21 cellular contexts compared by ENCODE assay signal in the genomic region with DNA sequence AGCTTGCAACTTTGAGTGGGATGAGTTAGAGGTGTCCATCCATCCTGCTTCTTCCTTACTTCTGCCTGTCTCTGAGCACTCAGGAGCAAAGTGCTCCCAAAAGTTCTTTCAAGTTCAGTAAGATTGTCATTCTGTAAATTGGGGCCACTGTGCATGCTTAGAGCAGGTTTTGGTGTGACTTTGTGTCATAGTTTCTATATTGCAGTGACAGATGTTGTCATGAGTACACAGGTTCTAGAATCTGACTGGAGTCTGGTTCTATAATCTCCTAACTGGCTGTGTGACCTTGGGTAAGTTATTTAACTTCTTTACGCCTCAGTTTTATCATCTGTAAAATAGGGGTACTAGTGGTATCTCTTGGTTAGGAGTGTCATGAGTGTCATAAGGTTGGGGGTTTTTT.
"Had no signal": no experiment of that assay in that cellular context is flagged by ENCODE, and none has a peak within 500 bp of the region (broad histone marks: within the 10 kb centered on the region; RNA-seq: fewer than 3 reads in every experiment).

No MANE protein-coding gene starts in this region.

- H3K4me3 ChIP-seq: gastroesophageal sphincter, hepatocyte, left ventricle myocardium inferior, lung, mucosa of descending colon, right atrium auricular region, smooth muscle cell, testis, vagina had no signal

- H3K27ac Mint-ChIP-seq: activated naive CD8-positive, alpha-beta T cell; natural killer cell treated with Interleukin-12 subunit alpha and Interleukin-12 subunit beta and Interleukin-15 and Interleukin-18, amount 100 ng/mL, for 72 hours; stimulated activated naive B cell treated with anti-CD40 and anti-IgM and Interleukin-4, amounts not matched to agents 10 μg/mL and 1 μg/mL and 100 μg/mL, for 72 hours; type B pancreatic cell had no signal

- H3K9me3 ChIP-seq: testis had no signal

- DNase-seq: activated gamma-delta T cell; central memory CD4-positive, alpha-beta T cell; islet precursor cell; left ventricle myocardium inferior; mucosa of descending colon; SK-N-SH; stimulated activated CD4-positive, alpha-beta T cell treated with anti-CD3 and anti-CD28 coated beads, Interleukin-1b, Interleukin-23, amount 100 ng/mL, for 48 hours; stimulated activated CD4-positive, alpha-beta T cell treated with anti-CD3 and anti-CD28 coated beads, Interleukin-4, amount 100 ng/mL, for 4 hours; stimulated activated CD8-positive, alpha-beta memory T cell treated with anti-CD3 and anti-CD28 coated beads, Interleukin-4, amount 100 ng/mL, for 48 hours; stimulated activated naive B cell treated with anti-CD40 and anti-IgM and Interleukin-4, amounts not matched to agents 10 μg/mL and 1 μg/mL and 100 μg/mL, for 72 hours; T-helper 2 cell; testis had no signal

- H3K27ac ChIP-seq: hepatocyte, left ventricle myocardium inferior, right atrium auricular region, testis, vagina had no signal

- H3K4me3 Mint-ChIP-seq: activated naive CD8-positive, alpha-beta T cell; natural killer cell treated with Interleukin-12 subunit alpha and Interleukin-12 subunit beta and Interleukin-15 and Interleukin-18, amount 100 ng/mL, for 72 hours; stimulated activated naive B cell treated with anti-CD40 and anti-IgM and Interleukin-4, amounts not matched to agents 10 μg/mL and 1 μg/mL and 100 μg/mL, for 72 hours; type B pancreatic cell had no signal

- H3K27me3 ChIP-seq: gastroesophageal sphincter, hepatocyte, right atrium auricular region, testis, vagina had no signal

- H3K9ac ChIP-seq: SK-N-SH had no signal

- H3K27me3 Mint-ChIP-seq: activated naive CD8-positive, alpha-beta T cell; natural killer cell treated with Interleukin-12 subunit alpha and Interleukin-12 subunit beta and Interleukin-15 and Interleukin-18, amount 100 ng/mL, for 72 hours; stimulated activated naive B cell treated with anti-CD40 and anti-IgM and Interleukin-4, amounts not matched to agents 10 μg/mL and 1 μg/mL and 100 μg/mL, for 72 hours; type B pancreatic cell had no signal

- ATAC-seq: gastroesophageal sphincter; mucosa of descending colon; stimulated activated naive B cell treated with anti-CD40 and anti-IgM and Interleukin-4, amounts not matched to agents 10 μg/mL and 1 μg/mL and 100 μg/mL, for 72 hours had no signal
